8 cellular contexts compared by ENCODE assay signal in the genomic region with DNA sequence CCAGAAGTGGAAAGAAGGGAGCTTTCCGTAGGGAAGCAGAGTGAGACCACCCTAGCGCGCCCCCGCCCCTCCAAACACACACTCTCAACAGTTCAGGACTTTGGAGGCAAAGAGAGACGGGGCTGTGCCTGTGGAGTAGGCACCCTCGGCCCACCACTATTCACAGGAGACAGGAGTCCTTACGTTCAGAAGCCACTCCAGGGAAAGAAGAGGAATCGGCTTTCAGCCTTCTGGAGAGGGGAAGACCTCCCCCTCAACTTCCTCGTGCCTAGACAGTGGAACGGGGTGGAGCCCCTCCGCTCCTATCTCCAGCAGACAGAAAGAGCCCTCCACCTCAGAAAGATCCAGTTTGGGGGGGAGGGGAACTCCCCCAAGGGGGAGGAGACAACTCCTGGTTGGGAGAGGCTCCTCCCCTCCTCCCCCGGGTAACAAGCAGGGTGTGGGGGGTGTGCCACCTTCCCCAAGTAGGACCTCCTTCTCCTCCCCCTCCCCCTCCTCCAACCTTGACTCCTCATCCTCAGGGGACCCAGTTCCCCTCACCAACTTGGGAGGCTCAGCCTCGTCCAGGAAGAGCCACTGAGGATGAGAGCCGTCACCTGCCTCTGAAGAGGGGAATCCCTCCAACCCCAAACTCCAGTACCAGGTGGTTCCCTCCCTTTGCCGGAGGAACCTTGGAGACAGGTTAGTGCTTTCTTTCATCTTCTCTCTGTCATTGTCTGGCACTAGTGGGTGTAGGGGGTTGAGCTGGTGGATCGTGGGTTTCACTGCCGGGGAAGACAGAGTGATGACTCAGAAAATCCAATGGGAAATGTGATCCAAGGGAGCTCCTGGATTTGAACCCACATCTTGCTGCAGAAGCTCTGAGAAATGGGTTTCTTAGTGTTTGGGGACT. TPM values are rescaled to one million over a fixed set of nuclear protein-coding genes. Genes with fewer than 3 reads are reported as not detected.
DNase-seq lines count a peak whose midpoint lies in the region; ATAC-seq and TF ChIP-seq lines count a peak whose summit lies in the region.

No MANE protein-coding gene starts in this region.

- H3K36me3 ChIP-seq in prostate gland = no peaks in the 10 kb centered on the region

- CTCF ChIA-PET in RWPE1 (lab: Yijun Ruan, JAX) = no interaction called here

- H3K27ac ChIP-seq in RWPE1 = peak overlapping the region; percentile 74
- peak overlapping the region; percentile 88 for H3K27ac ChIP-seq in right cardiac atrium (ENCODE audit: low read length)
- peak overlapping the region; percentile 89 to 95 for H3K27ac ChIP-seq in prostate gland

- peak; percentile 58 for TF ChIP-seq POLR2A in prostate gland (IDR thresholded peaks at IDR 0.05)

- ATAC-seq in HG03196 (IDR thresholded peaks at IDR 0.05; ENCODE audit: unreplicated experiment) = peak; percentile 19
- ATAC-seq in right cardiac atrium = peak; percentile 64 to 75

- DNase-seq in NCI-H510A (lab: John Stamatoyannopoulos, UW) (peak; percentile 4), NCI-H510A treated with DMSO at 0.1 percent for 48 hours (lab: John Stamatoyannopoulos, UW) (no peak), RWPE1 (ENCODE audit: low spot score) (peak; percentile 54), anterior cingulate cortex (lab: John Stamatoyannopoulos, UW) (peak in 36 of 58 donors; percentile 4 to 75 (median 40)), right cardiac atrium (peak; percentile 71 to 84 (median 81)), prostate gland (ENCODE audit: low spot score) (peak; percentile 64), NCI-H1048 (lab: John Stamatoyannopoulos, UW) (no peak)

- no peaks in the 10 kb centered on the region for H3K27me3 ChIP-seq in right cardiac atrium (ENCODE audit: control insufficient read depth, insufficient read depth)
- H3K27me3 ChIP-seq in prostate gland (replicated peaks; ENCODE audit: insufficient read depth) = no peaks in the 10 kb centered on the region

- H3K4me1 ChIP-seq in right cardiac atrium (ENCODE audit: control insufficient read depth, insufficient read depth, low read length) = peaks cover 31% of the 10 kb centered on the region
- H3K4me1 ChIP-seq in prostate gland (replicated peaks) = peaks cover 27% of the 10 kb centered on the region

- H3K4me3 ChIP-seq in right cardiac atrium (ENCODE audit: low read length) (peak overlapping the region; percentile 74), prostate gland (peak overlapping the region; percentile 80 to 95)

- H3K9me3 ChIP-seq in right cardiac atrium (ENCODE audit: control insufficient read depth, low read length) (no peaks in the 10 kb centered on the region), prostate gland (no peaks in the 10 kb centered on the region)

- POLR2A ChIA-PET in RWPE1 (lab: Yijun Ruan, JAX; ENCODE audit: low non-redundant PET) = interaction anchor here (0.6 kb wide), 1 partner anchor 178 kb away, joined by 3 read pairs; no protein-coding TSS in a partner anchor

- TF ChIP-seq CTCF in RWPE1 (conservative IDR thresholded peaks at IDR 0.05; ENCODE audit: low read depth) = no peak
- TF ChIP-seq CTCF in prostate gland (IDR thresholded peaks at IDR 0.05) = no peak

- WGBS in right cardiac atrium = 4% methylated on average over 17 of the region's 17 CpGs
- WGBS in prostate gland = 3% methylated on average over 16 of the region's 17 CpGs

- intact Hi-C loops in right cardiac atrium (cut with DNase I) = no loop called here
- intact Hi-C loops in prostate gland (cut with DNase I) = loop anchor here (5.0 kb wide), 1 partner anchor 209 kb away; no protein-coding TSS in a partner anchor

RNA-seq across cellular contexts. Expression of gene FOXJ2, which starts 0.9 kb away (rescaled TPM):
- total RNA-seq in right cardiac atrium = 10 to 100 TPM; 20.2 to 26.0 (median 22.8) TPM
- 10.0 TPM for polyA plus RNA-seq in right cardiac atrium
- total RNA-seq in prostate gland = 10 to 100 TPM; 15.4 to 27.8 TPM

RNA-seq across cellular contexts. Expression of gene C3AR1, which starts 32.8 kb away (rescaled TPM):
- 1 to 10 TPM; 6.4 to 9.6 (median 7.4) TPM for total RNA-seq in right cardiac atrium
- 2.4 TPM for polyA plus RNA-seq in right cardiac atrium
- total RNA-seq in prostate gland = 1 to 10 TPM; 1.5 to 3.4 TPM

RNA-seq across cellular contexts. Expression of gene NECAP1, which starts 48.7 kb away (rescaled TPM):
- 10 to 100 TPM; 23.1 to 29.6 (median 26.9) TPM for total RNA-seq in right cardiac atrium
- 19.0 TPM for polyA plus RNA-seq in right cardiac atrium
- total RNA-seq in prostate gland = 10 to 100 TPM; 52.0 to 60.2 TPM

Comparison
In these comparisons a context has a peak if more than half of its experiments do, and no peak if none do; other contexts are left out.
1. DNase-seq: peak in NCI-H510A (single experiment), RWPE1 (single experiment), anterior cingulate cortex (36 of 58), right cardiac atrium (3 of 3) and prostate gland (single experiment); none in NCI-H510A treated with DMSO at 0.1 percent for 48 hours (single experiment) and NCI-H1048 (single experiment).
2. Peak in every context shown above with its lines, with median percentiles within 50 percentile points of each other: H3K27ac ChIP-seq.